17 cellular contexts compared by ENCODE assay signal in the genomic region with DNA sequence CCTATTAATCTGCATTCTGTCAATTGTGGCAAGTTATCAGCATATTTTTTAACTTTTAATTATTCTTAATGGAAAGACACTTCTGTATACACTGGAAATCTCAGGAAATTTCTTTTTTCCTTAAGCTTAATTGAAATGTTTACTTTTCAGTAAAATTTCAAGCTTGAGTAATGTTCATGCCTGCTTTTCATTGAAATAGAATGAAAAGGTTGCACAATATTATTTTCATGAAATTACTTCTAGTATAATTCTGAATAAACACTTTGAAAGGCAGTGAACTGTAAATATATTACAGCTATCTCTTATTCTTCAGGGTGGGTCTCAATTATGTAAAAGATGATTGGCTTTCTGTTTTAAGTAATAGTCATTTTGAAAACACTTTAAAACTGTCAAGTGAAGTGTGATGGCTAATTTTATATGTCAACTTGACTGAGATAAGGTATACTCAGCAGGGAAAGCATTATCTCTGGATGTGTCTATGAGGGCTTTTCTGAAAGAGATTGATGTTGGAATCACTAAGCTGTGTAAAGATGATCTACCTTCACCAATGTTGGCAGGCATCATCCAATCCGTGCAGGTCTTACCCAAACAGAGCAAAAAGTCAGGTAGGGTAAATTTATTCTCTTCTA. TPM values are rescaled to one million over a fixed set of nuclear protein-coding genes. Genes with fewer than 3 reads are reported as not detected.
A peak's percentile ranks its signal among the peaks of the same experiment; 100 is the strongest.
DNase-seq lines count a peak whose midpoint lies in the region; ATAC-seq and TF ChIP-seq lines count a peak whose summit lies in the region.
"Had no signal": no experiment of that assay in that cellular context is flagged by ENCODE, and none has a peak within 500 bp of the region (broad histone marks: within the 10 kb centered on the region; RNA-seq: fewer than 3 reads in every experiment).

No MANE protein-coding gene starts in this region.

- no peaks in the 10 kb centered on the region for H3K27me3 ChIP-seq in spleen (replicated peaks in 1 of 7)
- H3K27me3 ChIP-seq: gastroesophageal sphincter had no signal

- no peak for TF ChIP-seq POLR2A in spleen (IDR thresholded peaks at IDR 0.05)

- H3K27ac ChIP-seq in spleen, result peak overlapping the region in 7 of 8 donors; percentile 6 to 72 (median 42)
- H3K27ac ChIP-seq: gastroesophageal sphincter had no signal

- peaks cover 18% of the 10 kb centered on the region for H3K9me3 ChIP-seq in T-helper 17 cell (ENCODE audit: control insufficient read depth, low read length, poor library complexity, severe bottlenecking)
- peaks cover 0 to 32% (median 11%) of the 10 kb centered on the region in 8 donors for H3K9me3 ChIP-seq in spleen

- no peaks in the 10 kb centered on the region for H3K27me3 Mint-ChIP-seq in activated T-cell treated with anti-CD3 and anti-CD28 coated beads, Interleukin-2, amount 50 U/mL, for 72 hours (ENCODE audit: low read depth)
- no peaks in the 10 kb centered on the region for H3K27me3 Mint-ChIP-seq in T-helper 17 cell

- H3K4me3 Mint-ChIP-seq in activated T-cell treated with anti-CD3 and anti-CD28 coated beads, Interleukin-2, amount 50 U/mL, for 72 hours, result no peak overlapping the region
- no peak overlapping the region for H3K4me3 Mint-ChIP-seq in T-helper 17 cell
- H3K4me3 Mint-ChIP-seq: H9 had no signal

- peak in 1 of 2 donors; percentile 12 for ATAC-seq in activated T-cell treated with anti-CD3 and anti-CD28 coated beads, Interleukin-2, amount 50 U/mL, for 72 hours (replicated peaks in 1 of 2)
- ATAC-seq in T-helper 17 cell, result no peak
- no peak for ATAC-seq in HG03159 (IDR thresholded peaks at IDR 0.05; ENCODE audit: unreplicated experiment)
- ATAC-seq: gastroesophageal sphincter had no signal

- H3K4me3 ChIP-seq in fibroblast of villous mesenchyme (ENCODE audit: low read depth, low read length), result no peak overlapping the region
- H3K4me3 ChIP-seq in spleen, result no peak overlapping the region
- H3K4me3 ChIP-seq: gastroesophageal sphincter had no signal

- DNase-seq in activated T-cell treated with anti-CD3 and anti-CD28 coated beads, Interleukin-2, amount 50 U/mL, for 72 hours, result no peak
- no peak for DNase-seq in activated T-cell treated with anti-CD3 and anti-CD28 coated beads, Interleukin-2, amount 50 U/mL, for 48 hours
- DNase-seq in T-helper 17 cell, result no peak
- peak; percentile 19 for DNase-seq in fibroblast of villous mesenchyme (ENCODE audit: low read depth)
- no peak for DNase-seq in spleen
- DNase-seq in pons (ENCODE audit: low spot score), result no peak
- DNase-seq in T1000 (lab: John Stamatoyannopoulos, UW), result no peak
- DNase-seq: activated effector memory CD4-positive, alpha-beta T cell treated with Interleukin-2 at 50 U/mL for 16 hours; DMS79 treated with DMSO at 0.1 percent for 48 hours; effector memory CD4-positive, alpha-beta T cell; H9; Kasumi-1; NCI-H1694; NCI-H524 treated with DMSO at 0.1 percent for 48 hours had no signal

- H3K36me3 Mint-ChIP-seq in activated T-cell treated with anti-CD3 and anti-CD28 coated beads, Interleukin-2, amount 50 U/mL, for 72 hours (ENCODE audit: insufficient read depth in 2 of 2), result peaks cover 22 to 30% of the 10 kb centered on the region in 2 donors
- H3K36me3 Mint-ChIP-seq in T-helper 17 cell (ENCODE audit: low read depth), result no peaks in the 10 kb centered on the region

- H3K4me1 ChIP-seq in spleen, result peaks cover 9 to 71% (median 43%) of the 10 kb centered on the region in 6 donors
- H3K4me1 ChIP-seq: gastroesophageal sphincter had no signal

- TF ChIP-seq CTCF in fibroblast of villous mesenchyme (IDR thresholded peaks at IDR 0.05; ENCODE audit: insufficient read depth, low read depth, low read length) (no peak), spleen (IDR thresholded peaks at IDR 0.05 in 8 of 11, conservative IDR thresholded peaks at IDR 0.05 in 3 of 11) (no peak)

- intact Hi-C loops in spleen (cut with DNase I; ENCODE audit: low total_unique reads), result no loop called here

- peaks cover 4 to 11% of the 10 kb centered on the region in 2 donors for H3K9me3 Mint-ChIP-seq in activated T-cell treated with anti-CD3 and anti-CD28 coated beads, Interleukin-2, amount 50 U/mL, for 72 hours

- peaks cover 68% of the 10 kb centered on the region for H3K4me1 Mint-ChIP-seq in activated T-cell treated with anti-CD3 and anti-CD28 coated beads, Interleukin-2, amount 50 U/mL, for 72 hours (ENCODE audit: low read depth)
- peaks cover 21% of the 10 kb centered on the region for H3K4me1 Mint-ChIP-seq in T-helper 17 cell
- H3K4me1 Mint-ChIP-seq: H9 had no signal

- WGBS in spleen, 5 donors, result 46 to 86% (median 73%) methylated on average over 1 of the region's 1 CpG

- peak overlapping the region; percentile 34 for H3K27ac Mint-ChIP-seq in activated T-cell treated with anti-CD3 and anti-CD28 coated beads, Interleukin-2, amount 50 U/mL, for 72 hours
- H3K27ac Mint-ChIP-seq in T-helper 17 cell, result peak overlapping the region; percentile 96
- H3K27ac Mint-ChIP-seq: H9 had no signal

- H3K36me3 ChIP-seq in spleen, result peaks cover 0 to 30% (median 13%) of the 10 kb centered on the region in 6 donors

RNA-seq across cellular contexts. Expression of a gene that starts 29.9 kb away (rescaled TPM):
- total RNA-seq in activated T-cell treated with anti-CD3 and anti-CD28 coated beads, Interleukin-2, amount 50 U/mL, for 72 hours, result 100 to 1,000 TPM; 269 to 293 TPM
- total RNA-seq in T-helper 17 cell, result 100 to 1,000 TPM; 151 to 173 TPM
- total RNA-seq in fibroblast of villous mesenchyme, result 3.9 and 4.5 TPM in 2 replicates
- 100 to 1,000 TPM in 1 of 7 donors, 10 to 100 TPM in 6; 74.9 to 131 (median 87.7) TPM for total RNA-seq in spleen
- 10 to 100 TPM; 20.8 to 48.5 (median 39.7) TPM for polyA plus RNA-seq in spleen

RNA-seq across cellular contexts. Expression of a gene that starts 33.5 kb away (rescaled TPM):
- 10 to 100 TPM; 11.5 to 13.8 TPM for total RNA-seq in activated T-cell treated with anti-CD3 and anti-CD28 coated beads, Interleukin-2, amount 50 U/mL, for 72 hours
- total RNA-seq in T-helper 17 cell (1 to 10 TPM; 1.5 TPM), fibroblast of villous mesenchyme (not detected in 2 replicates), spleen (10 to 100 TPM in 6 of 7 donors, 1 to 10 TPM in 1; 6.3 to 18.1 (median 13.2) TPM)
- 100 to 1,000 TPM in 1 of 3 donors, 10 to 100 TPM in 2; 24.2 to 103 (median 40.4) TPM for polyA plus RNA-seq in spleen
- total RNA-seq: gastroesophageal sphincter, H9, osteocyte had no signal

Comparison
In these comparisons a context has a peak if more than half of its experiments do, and no peak if none do; other contexts are left out.
1. RNA of a gene that starts 29.9 kb away (total RNA-seq): 269 to 293 TPM in activated T-cell treated with anti-CD3 and anti-CD28 coated beads, Interleukin-2, amount 50 U/mL, for 72 hours, 151 to 173 TPM in T-helper 17 cell and 74.9 to 131 TPM in spleen; 3.9 to 4.5 TPM in fibroblast of villous mesenchyme; every median in the first group is over 10 times any median in the second.